8 cellular contexts compared by ENCODE assay signal in genomic region chr14:77707355-77707723, GRCh38. TPM values are rescaled to one million over a fixed set of nuclear protein-coding genes. Genes with fewer than 3 reads are reported as not detected.
DNase-seq lines count a peak whose midpoint lies in the region; ATAC-seq and TF ChIP-seq lines count a peak whose summit lies in the region.

No MANE protein-coding gene starts in this region.

- H3K27me3 Mint-ChIP-seq in activated T-helper 17 cell treated with anti-CD3 and anti-CD28 coated beads, Interleukin-2, amount 50 U/mL, for 72 hours, result no peaks in the 10 kb centered on the region

- CTCF ChIA-PET in GM10248 (lab: Yijun Ruan, JAX), result interaction anchor here (1.4 kb wide), 1 partner anchor 583 kb away, joined by 4 read pairs; no protein-coding TSS in a partner anchor

- H3K4me3 Mint-ChIP-seq in activated T-helper 17 cell treated with anti-CD3 and anti-CD28 coated beads, Interleukin-2, amount 50 U/mL, for 72 hours, result peak overlapping the region; percentile 88

- peak overlapping the region; percentile 67 for H3K4me3 ChIP-seq in AG09309 (ENCODE audit: control insufficient read depth, low read depth, low read length)

- DNase-seq in AG09309 (ENCODE audit: low read depth), result peak; percentile 13
- DNase-seq in GM10248 (ENCODE audit: extremely low spot score), result peak; percentile 40
- peak; percentile 25 for DNase-seq in MV-4-11 (lab: John Stamatoyannopoulos, UW)
- peak; percentile 25 for DNase-seq in glomerular visceral epithelial cell (ENCODE audit: extremely low spot score)
- DNase-seq in omental fat pad (ENCODE audit: low spot score), result no peak
- DNase-seq in stimulated activated CD4-positive, alpha-beta T cell treated with anti-CD3 and anti-CD28 coated beads, Interleukin-4, amount 100 ng/mL, for 24 hours, result no peak

- H3K4me1 Mint-ChIP-seq in activated T-helper 17 cell treated with anti-CD3 and anti-CD28 coated beads, Interleukin-2, amount 50 U/mL, for 72 hours, result peaks cover 28% of the 10 kb centered on the region

- no peaks in the 10 kb centered on the region for H3K9me3 Mint-ChIP-seq in activated T-helper 17 cell treated with anti-CD3 and anti-CD28 coated beads, Interleukin-2, amount 50 U/mL, for 72 hours

- H3K36me3 Mint-ChIP-seq in activated T-helper 17 cell treated with anti-CD3 and anti-CD28 coated beads, Interleukin-2, amount 50 U/mL, for 72 hours (ENCODE audit: low read depth), result peaks cover 80% of the 10 kb centered on the region

- POLR2A ChIA-PET in GM10248 (lab: Yijun Ruan, JAX), result no interaction called here

- TF ChIP-seq CTCF in AG09309 (IDR thresholded peaks at IDR 0.05; ENCODE audit: control insufficient read depth, insufficient read depth, low read depth, low read length, missing control alignments) (peak; percentile 59), GM10248 (IDR thresholded peaks at IDR 0.05; ENCODE audit: control extremely low read depth, extremely low read depth, low read depth, missing control alignments) (peak; percentile 6), omental fat pad (IDR thresholded peaks at IDR 0.05) (no peak)

- peak overlapping the region; percentile 93 for H3K27ac Mint-ChIP-seq in activated T-helper 17 cell treated with anti-CD3 and anti-CD28 coated beads, Interleukin-2, amount 50 U/mL, for 72 hours

- ATAC-seq in HG02588 (IDR thresholded peaks at IDR 0.05; ENCODE audit: unreplicated experiment) (peak; percentile 22), omental fat pad (ENCODE audit: low FRiP score) (peak; percentile 33)
- peak; percentile 12 for ATAC-seq in activated T-helper 17 cell treated with anti-CD3 and anti-CD28 coated beads, Interleukin-2, amount 50 U/mL, for 72 hours (replicated peaks)

RNA-seq across cellular contexts. Expression of gene ALKBH1, which starts 0.5 kb away (rescaled TPM):
- 10 to 100 TPM; 13.2 to 19.8 TPM for total RNA-seq in activated T-helper 17 cell treated with anti-CD3 and anti-CD28 coated beads, Interleukin-2, amount 50 U/mL, for 72 hours
- 10 to 100 TPM in 3 of 4 donors, 1 to 10 TPM in 1; 6.9 to 13.6 (median 10.6) TPM for total RNA-seq in omental fat pad

RNA-seq across cellular contexts. Expression of gene SLIRP, which starts 0.6 kb away (rescaled TPM):
- total RNA-seq in activated T-helper 17 cell treated with anti-CD3 and anti-CD28 coated beads, Interleukin-2, amount 50 U/mL, for 72 hours, result 100 to 1,000 TPM in 1 of 2 donors, 10 to 100 TPM in 1; 46.5 to 140 TPM
- 100 to 1,000 TPM; 117 to 155 (median 140) TPM for total RNA-seq in omental fat pad

RNA-seq across cellular contexts. Expression of gene SNW1, which starts 53.6 kb away (rescaled TPM):
- total RNA-seq in activated T-helper 17 cell treated with anti-CD3 and anti-CD28 coated beads, Interleukin-2, amount 50 U/mL, for 72 hours, result 100 to 1,000 TPM; 106 to 108 TPM
- 10 to 100 TPM; 39.3 to 71.7 (median 51.0) TPM for total RNA-seq in omental fat pad

Comparison
In these comparisons a context has a peak if more than half of its experiments do, and no peak if none do; other contexts are left out.
1. DNase-seq: peak in AG09309 (single experiment), GM10248 (single experiment), MV-4-11 (single experiment) and glomerular visceral epithelial cell (single experiment); none in omental fat pad (single experiment) and stimulated activated CD4-positive, alpha-beta T cell treated with anti-CD3 and anti-CD28 coated beads, Interleukin-4, amount 100 ng/mL, for 24 hours (single experiment).
2. CTCF ChIP-seq: peak in AG09309 (single experiment) and GM10248 (single experiment); none in omental fat pad (0 of 3).
3. Peak in every context shown above with its lines, with median percentiles within 50 percentile points of each other: ATAC-seq.